8 cellular contexts compared by ENCODE assay signal in the genomic region with DNA sequence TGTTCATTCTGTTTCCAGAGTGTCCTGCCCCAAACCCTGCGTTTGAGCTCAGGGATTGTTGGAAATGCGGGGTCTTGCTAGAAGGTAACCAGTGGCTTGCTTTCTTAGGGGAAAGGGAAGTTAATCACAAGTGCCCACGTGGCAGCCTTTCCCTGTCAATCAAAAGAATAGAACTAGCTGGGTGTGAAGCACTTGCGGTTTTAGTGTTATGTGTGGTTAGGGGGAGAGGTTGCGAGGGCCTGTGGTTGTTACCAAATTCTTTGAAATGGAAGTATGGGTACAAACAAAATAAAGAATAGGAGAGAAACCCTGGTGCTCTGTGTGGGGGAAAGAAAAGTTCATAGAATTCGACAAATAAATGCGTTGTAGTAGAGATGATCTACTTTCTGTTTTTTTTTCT.
DNase-seq lines count a peak whose midpoint lies in the region; ATAC-seq and TF ChIP-seq lines count a peak whose summit lies in the region.

No MANE protein-coding gene starts in this region.

- no peaks in the 10 kb centered on the region for H3K36me3 ChIP-seq in OCI-LY1 (ENCODE audit: insufficient read depth, low read length)
- H3K36me3 ChIP-seq in mesenchymal stem cell (ENCODE audit: control insufficient read depth in 1 of 2, insufficient read depth in 2 of 2, low read depth in 1 of 2, low read length in 2 of 2) = peaks cover 0 to 8% of the 10 kb centered on the region in 2 experiments
- peaks cover 8% of the 10 kb centered on the region for H3K36me3 ChIP-seq in brain microvascular endothelial cell (replicated peaks)

- H3K4me2 ChIP-seq in OCI-LY1 (ENCODE audit: low read length) = peak overlapping the region; percentile 1; the same call in 1 of the 2 replicates
- no peak overlapping the region for H3K4me2 ChIP-seq in mesenchymal stem cell (ENCODE audit: low read length, poor library complexity, severe bottlenecking)

- DNase-seq in GM13977 (ENCODE audit: low spot score) = peak; percentile 48
- DNase-seq in activated T-cell treated with anti-CD3 and anti-CD28 coated beads, Interleukin-2, amount 50 U/mL, for 48 hours = peak; percentile 67 to 69
- DNase-seq in mesenchymal stem cell = no peak
- peak; percentile 61 to 69 for DNase-seq in stimulated activated CD8-positive, alpha-beta memory T cell treated with anti-CD3 and anti-CD28 coated beads, Interleukin-7, amount 100 ng/mL, for 4 hours (ENCODE audit: low read depth in 2 of 2)
- no peak for DNase-seq in brain microvascular endothelial cell
- no peak for DNase-seq in NCI-H524 (lab: John Stamatoyannopoulos, UW)

- no peaks in the 10 kb centered on the region for H3K9me2 ChIP-seq in OCI-LY1 (ENCODE audit: low read depth, low read length)

- H3K18ac ChIP-seq in mesenchymal stem cell (ENCODE audit: low read depth in 1 of 2, low read length in 2 of 2) = no peak overlapping the region

- H4K91ac ChIP-seq in mesenchymal stem cell (ENCODE audit: low read length) = no peak overlapping the region

- H3K27me3 ChIP-seq in OCI-LY1 (ENCODE audit: insufficient read depth, low read length) (no peaks in the 10 kb centered on the region), mesenchymal stem cell (ENCODE audit: control insufficient read depth in 1 of 2, insufficient read depth in 1 of 2, low read length in 2 of 2) (no peaks in the 10 kb centered on the region), brain microvascular endothelial cell (replicated peaks) (no peaks in the 10 kb centered on the region)

- no peak overlapping the region for H3K14ac ChIP-seq in mesenchymal stem cell (ENCODE audit: low read length in 2 of 2)

- no peak overlapping the region for H3K4ac ChIP-seq in mesenchymal stem cell (ENCODE audit: low read depth in 1 of 2, low read length in 2 of 2)

- in situ Hi-C loops in GM13977 (cut with MboI; ENCODE audit: low pct_unique_long_range_greater_than_20kb, low sequenced_read_pairs, unreplicated experiment) (no loop called here), brain microvascular endothelial cell (cut with HindIII; ENCODE audit: low pct_ligation_motif_present, low sequenced_read_pairs) (no loop called here)

- H3K9me3 ChIP-seq in OCI-LY1 (ENCODE audit: low read length) (no peaks in the 10 kb centered on the region), mesenchymal stem cell (ENCODE audit: control insufficient read depth, low read length) (no peaks in the 10 kb centered on the region)

- H3K79me2 ChIP-seq in OCI-LY1 (ENCODE audit: insufficient read depth, low read length) = no peaks in the 10 kb centered on the region

- H3K4me1 ChIP-seq in OCI-LY1 (ENCODE audit: insufficient read depth, low read length, severe bottlenecking) (peaks cover 25% of the 10 kb centered on the region), mesenchymal stem cell (ENCODE audit: control insufficient read depth, insufficient read depth, low read depth, low read length) (peaks cover 8% of the 10 kb centered on the region)

- H2AFZ ChIP-seq in OCI-LY1 (ENCODE audit: low read length) (no peak overlapping the region), mesenchymal stem cell (ENCODE audit: low read depth, low read length) (no peak overlapping the region)

- H3F3A ChIP-seq in OCI-LY1 (ENCODE audit: insufficient read depth, low read length) = no peaks in the 10 kb centered on the region

- H2AK5ac ChIP-seq in mesenchymal stem cell (ENCODE audit: low read length, severe bottlenecking) = no peak overlapping the region

- no peak overlapping the region for H2BK15ac ChIP-seq in mesenchymal stem cell (ENCODE audit: low read depth, poor library complexity, severe bottlenecking)

- no peak for TF ChIP-seq CTCF in GM13977 (IDR thresholded peaks at IDR 0.05; ENCODE audit: extremely low read depth, insufficient read depth, missing control alignments)
- no peak for TF ChIP-seq CTCF in OCI-LY1 (IDR thresholded peaks at IDR 0.05; ENCODE audit: low read length)
- TF ChIP-seq CTCF in brain microvascular endothelial cell (IDR thresholded peaks at IDR 0.05; ENCODE audit: low read depth, low read length, missing control alignments) = no peak

- H4K8ac ChIP-seq in mesenchymal stem cell (ENCODE audit: low read length) = no peak overlapping the region

- H3K4me3 ChIP-seq in OCI-LY1 (ENCODE audit: low read depth, low read length, poor library complexity, severe bottlenecking) (no peak overlapping the region), mesenchymal stem cell (ENCODE audit: insufficient read depth in 1 of 2, low read depth in 1 of 2, low read length in 2 of 2) (no peak overlapping the region), brain microvascular endothelial cell (ENCODE audit: low read depth, low read length) (no peak overlapping the region)

- H2BK120ac ChIP-seq in mesenchymal stem cell (ENCODE audit: low read depth, low read length) = no peak overlapping the region

- H3K9ac ChIP-seq in OCI-LY1 (ENCODE audit: low read length) = no peak overlapping the region
- H3K9ac ChIP-seq in mesenchymal stem cell (ENCODE audit: low read length) = no peak overlapping the region

- H3K27ac ChIP-seq in OCI-LY1 (ENCODE audit: low read depth, low read length, poor library complexity, severe bottlenecking) (no peak overlapping the region), mesenchymal stem cell (ENCODE audit: low read length, poor library complexity, severe bottlenecking) (peak overlapping the region; percentile 32), brain microvascular endothelial cell (no peak overlapping the region)

- H4K20me1 ChIP-seq in OCI-LY1 (ENCODE audit: insufficient read depth, low read length) = no peaks in the 10 kb centered on the region

- ATAC-seq in HG02798 (IDR thresholded peaks at IDR 0.05; ENCODE audit: poor library complexity, unreplicated experiment) = peak; percentile 55

- no peak overlapping the region for H2BK5ac ChIP-seq in mesenchymal stem cell (ENCODE audit: low read depth, low read length, poor library complexity, severe bottlenecking)

- no peak overlapping the region for H2BK12ac ChIP-seq in mesenchymal stem cell (ENCODE audit: low read length in 2 of 2)

- H3K23ac ChIP-seq in mesenchymal stem cell (ENCODE audit: low read length in 2 of 2) = no peak overlapping the region

- 88% methylated on average over 7 of the region's 7 CpGs for WGBS in mesenchymal stem cell

- H3K79me1 ChIP-seq in mesenchymal stem cell (replicated peaks; ENCODE audit: low read length, poor library complexity, severe bottlenecking) = peaks cover 2% of the 10 kb centered on the region

Comparison
In these comparisons a context has a peak if more than half of its experiments do, and no peak if none do; other contexts are left out.
1. DNase-seq: peak in GM13977 (single experiment), activated T-cell treated with anti-CD3 and anti-CD28 coated beads, Interleukin-2, amount 50 U/mL, for 48 hours (2 of 2) and stimulated activated CD8-positive, alpha-beta memory T cell treated with anti-CD3 and anti-CD28 coated beads, Interleukin-7, amount 100 ng/mL, for 4 hours (2 of 2); none in mesenchymal stem cell (single experiment), brain microvascular endothelial cell (single experiment) and NCI-H524 (0 of 2).